In genomic region chr11:35389897-35390462, GRCh38 we compare ENCODE assay signal across 11 cellular contexts. TPM values are rescaled to one million over a fixed set of nuclear protein-coding genes. Genes with fewer than 3 reads are reported as not detected.
DNase-seq lines count a peak whose midpoint lies in the region; ATAC-seq and TF ChIP-seq lines count a peak whose summit lies in the region.
"Had no signal": no experiment of that assay in that cellular context is flagged by ENCODE, and none has a peak within 500 bp of the region (broad histone marks: within the 10 kb centered on the region; RNA-seq: fewer than 3 reads in every experiment).

No MANE protein-coding gene starts in this region.

- H3K36me3 Mint-ChIP-seq in activated T-cell treated with anti-CD3 and anti-CD28 coated beads, Interleukin-2, amount 50 U/mL, for 4 hours (ENCODE audit: insufficient read depth), result no peaks in the 10 kb centered on the region
- H3K36me3 Mint-ChIP-seq in type B pancreatic cell, result no peaks in the 10 kb centered on the region

- DNase-seq in DMS153 treated with DMSO at 0.1 percent for 48 hours (lab: John Stamatoyannopoulos, UW; ENCODE audit: unreplicated experiment), result peak; percentile 28
- DNase-seq in GM12865 (ENCODE audit: low read depth), result peak; percentile 31
- no peak for DNase-seq in activated T-cell treated with anti-CD3 and anti-CD28 coated beads, Interleukin-2, amount 50 U/mL, for 4 hours
- peak; percentile 59 for DNase-seq in stimulated activated CD4-positive, alpha-beta T cell treated with anti-CD3 and anti-CD28 coated beads, Interleukin-15, amount 100 ng/mL, for 24 hours
- DNase-seq in sciatic nerve (ENCODE audit: low spot score), result no peak
- no peak for DNase-seq in type B pancreatic cell (ENCODE audit: extremely low spot score, unreplicated experiment)
- DNase-seq: dorsolateral prefrontal cortex, foreskin keratinocyte, NCI-H187, psoas muscle had no signal

- H3K27me3 Mint-ChIP-seq in activated T-cell treated with anti-CD3 and anti-CD28 coated beads, Interleukin-2, amount 50 U/mL, for 4 hours (ENCODE audit: low read depth), result no peaks in the 10 kb centered on the region
- H3K27me3 Mint-ChIP-seq in type B pancreatic cell, result peaks cover 20% of the 10 kb centered on the region

- TF ChIP-seq CTCF in GM12865 (IDR thresholded peaks at IDR 0.05; ENCODE audit: insufficient read depth, low read depth, low read length, missing control alignments) (no peak), type B pancreatic cell (conservative IDR thresholded peaks at IDR 0.05) (no peak)

- H3K4me3 Mint-ChIP-seq in activated T-cell treated with anti-CD3 and anti-CD28 coated beads, Interleukin-2, amount 50 U/mL, for 4 hours, result no peak overlapping the region
- H3K4me3 Mint-ChIP-seq in type B pancreatic cell, result no peak overlapping the region

- peak; percentile 31 to 41 for ATAC-seq in activated T-cell treated with anti-CD3 and anti-CD28 coated beads, Interleukin-2, amount 50 U/mL, for 4 hours
- no peak for ATAC-seq in sciatic nerve
- ATAC-seq in GM18520 (IDR thresholded peaks at IDR 0.05; ENCODE audit: unreplicated experiment), result no peak
- ATAC-seq: foreskin keratinocyte, psoas muscle had no signal

- H3K9me3 Mint-ChIP-seq in activated T-cell treated with anti-CD3 and anti-CD28 coated beads, Interleukin-2, amount 50 U/mL, for 4 hours, result no peaks in the 10 kb centered on the region
- no peaks in the 10 kb centered on the region for H3K9me3 Mint-ChIP-seq in type B pancreatic cell

- intact Hi-C loops in sciatic nerve (cut with DNase I), result loop anchor here (5.0 kb wide), 1 partner anchor 463 kb away; no protein-coding TSS in a partner anchor

- H3K27ac Mint-ChIP-seq in type B pancreatic cell, result no peak overlapping the region

- no peak overlapping the region for H3K4me3 ChIP-seq in GM12865 (ENCODE audit: low read depth, low read length)
- H3K4me3 ChIP-seq: dorsolateral prefrontal cortex, psoas muscle had no signal

- H3K4me1 Mint-ChIP-seq in activated T-cell treated with anti-CD3 and anti-CD28 coated beads, Interleukin-2, amount 50 U/mL, for 4 hours (ENCODE audit: low read depth), result peaks cover 32% of the 10 kb centered on the region
- peaks cover 22% of the 10 kb centered on the region for H3K4me1 Mint-ChIP-seq in type B pancreatic cell (ENCODE audit: unreplicated experiment)

RNA-seq across cellular contexts. Expression of gene SLC1A2, which starts 29.4 kb away (rescaled TPM):
- total RNA-seq in activated T-cell treated with anti-CD3 and anti-CD28 coated beads, Interleukin-2, amount 50 U/mL, for 4 hours, result under 1 TPM; 0.03 to 0.13 (median 0.05) TPM
- total RNA-seq in sciatic nerve, result 0.98 TPM
- total RNA-seq in type B pancreatic cell (ENCODE audit: low replicate concordance), result 1.9 and 7.4 TPM in 2 replicates
- total RNA-seq: foreskin keratinocyte had no signal

Comparison
In these comparisons a context has a peak if more than half of its experiments do, and no peak if none do; other contexts are left out.
1. DNase-seq: peak in DMS153 treated with DMSO at 0.1 percent for 48 hours (single experiment), GM12865 (single experiment) and stimulated activated CD4-positive, alpha-beta T cell treated with anti-CD3 and anti-CD28 coated beads, Interleukin-15, amount 100 ng/mL, for 24 hours (single experiment); none in activated T-cell treated with anti-CD3 and anti-CD28 coated beads, Interleukin-2, amount 50 U/mL, for 4 hours (single experiment), sciatic nerve (single experiment) and type B pancreatic cell (single experiment).
2. ATAC-seq: peak in activated T-cell treated with anti-CD3 and anti-CD28 coated beads, Interleukin-2, amount 50 U/mL, for 4 hours (2 of 2); none in sciatic nerve (single experiment) and GM18520 (single experiment).